Comparison of ENCODE assay signal across 1 cellular context in genomic region chr16:52494621-52495020, GRCh38.
TF ChIP-seq lines count a peak whose summit lies in the region.

No MANE protein-coding gene starts in this region.

TF ChIP-seq in HepG2, 621 proteins besides CTCF, POLR2A, EP300 and RAD21 (continued from another document and continues in another):
- TF ChIP-seq AFF4 (CRISPR knock-in tag; IDR thresholded peaks at IDR 0.05) (peak; percentile 34; the same call in 1 of the 2 replicates), SMAD1 (CRISPR knock-in tag; IDR thresholded peaks at IDR 0.05; ENCODE audit: borderline replicate concordance, low read depth) (no peak), MTF1 (CRISPR knock-in tag; IDR thresholded peaks at IDR 0.05) (no peak), BCL6 (CRISPR knock-in tag; IDR thresholded peaks at IDR 0.05) (peak; percentile 62; the same call in 1 of the 2 replicates), ZNF280D (CRISPR knock-in tag; IDR thresholded peaks at IDR 0.05) (peak; percentile 60; the same call in 1 of the 2 replicates), FOSL2 (CRISPR knock-in tag; IDR thresholded peaks at IDR 0.05) (peak; percentile 76), THAP11 (CRISPR knock-in tag; IDR thresholded peaks at IDR 0.05) (peak; percentile 57; the same call in 1 of the 2 replicates), BATF2 (CRISPR knock-in tag; IDR thresholded peaks at IDR 0.05) (no peak), HMG20A (CRISPR knock-in tag; IDR thresholded peaks at IDR 0.05; ENCODE audit: borderline replicate concordance) (peak; percentile 78; the same call in 1 of the 2 replicates), ZNF605 (CRISPR knock-in tag; IDR thresholded peaks at IDR 0.05) (no peak), TFE3 (CRISPR knock-in tag; IDR thresholded peaks at IDR 0.05) (0 out of 2 replicates have a peak, but pooled peaks have one; percentile 23), HNF1A (IDR thresholded peaks at IDR 0.05; ENCODE audit: low read depth) (no peak), HNF1A (CRISPR knock-in tag; IDR thresholded peaks at IDR 0.05; ENCODE audit: borderline replicate concordance) (no peak), ZNF251 (CRISPR knock-in tag; IDR thresholded peaks at IDR 0.05) (no peak), PRPF4 (IDR thresholded peaks at IDR 0.05; ENCODE audit: low read depth, low read length, poor library complexity, severe bottlenecking) (peak; percentile 8), ZNF772 (CRISPR knock-in tag; IDR thresholded peaks at IDR 0.05) (no peak), GATAD2A (CRISPR knock-in tag; IDR thresholded peaks at IDR 0.05) (peak; percentile 96), RXRB (CRISPR knock-in tag; IDR thresholded peaks at IDR 0.05; ENCODE audit: borderline replicate concordance) (peak; percentile 42; the same call in 1 of the 2 replicates), RARA (CRISPR knock-in tag; IDR thresholded peaks at IDR 0.05) (peak; percentile 32), NCOA2 (CRISPR knock-in tag; IDR thresholded peaks at IDR 0.05) (peak; percentile 56), ZSCAN9 (CRISPR knock-in tag; IDR thresholded peaks at IDR 0.05; ENCODE audit: borderline replicate concordance) (0 out of 2 replicates have a peak, but pooled peaks have one; percentile 25), ZNF12 (CRISPR knock-in tag; IDR thresholded peaks at IDR 0.05) (peak; percentile 85; the same call in 1 of the 2 replicates), NFATC3 (CRISPR knock-in tag; IDR thresholded peaks at IDR 0.05) (no peak), ZNF142 (CRISPR knock-in tag; IDR thresholded peaks at IDR 0.05) (no peak), ARID3A (IDR thresholded peaks at IDR 0.05; ENCODE audit: low read depth, low read length) (peak; percentile 78; the same call in 1 of the 2 replicates), CCDC6 (CRISPR knock-in tag; IDR thresholded peaks at IDR 0.05) (0 out of 2 replicates have a peak, but pooled peaks have one; percentile 36), NR2C2 (CRISPR knock-in tag; IDR thresholded peaks at IDR 0.05; ENCODE audit: borderline replicate concordance) (peak; percentile 29; the same call in 1 of the 2 replicates), ELF3 (CRISPR knock-in tag; IDR thresholded peaks at IDR 0.05) (peak; percentile 57; the same call in 1 of the 2 replicates), ZNF274 (CRISPR knock-in tag; IDR thresholded peaks at IDR 0.05) (no peak), ZNF333 (CRISPR knock-in tag; IDR thresholded peaks at IDR 0.05; ENCODE audit: borderline replicate concordance) (no peak), ATF4 (CRISPR knock-in tag; IDR thresholded peaks at IDR 0.05) (peak in 1 of 2 experiments; percentile 100; a peak in 2 of 4 replicates), SOX5 (CRISPR knock-in tag; IDR thresholded peaks at IDR 0.05; ENCODE audit: borderline replicate concordance) (peak; percentile 51; the same call in 1 of the 2 replicates), ERF (CRISPR knock-in tag; IDR thresholded peaks at IDR 0.05) (no peak), PAF1 (CRISPR knock-in tag; IDR thresholded peaks at IDR 0.05) (peak; percentile 32; the same call in 1 of the 2 replicates), SSRP1 (CRISPR knock-in tag; IDR thresholded peaks at IDR 0.05) (peak; percentile 49; the same call in 1 of the 2 replicates), FOXA3 (CRISPR knock-in tag; IDR thresholded peaks at IDR 0.05) (peak; percentile 91), FOXP1 (IDR thresholded peaks at IDR 0.05) (no peak), FOXP1 (CRISPR knock-in tag; IDR thresholded peaks at IDR 0.05) (0 out of 2 replicates have a peak, but pooled peaks have one; percentile 31)
